ENCODE assay signal across 29 cellular contexts in the genomic region with DNA sequence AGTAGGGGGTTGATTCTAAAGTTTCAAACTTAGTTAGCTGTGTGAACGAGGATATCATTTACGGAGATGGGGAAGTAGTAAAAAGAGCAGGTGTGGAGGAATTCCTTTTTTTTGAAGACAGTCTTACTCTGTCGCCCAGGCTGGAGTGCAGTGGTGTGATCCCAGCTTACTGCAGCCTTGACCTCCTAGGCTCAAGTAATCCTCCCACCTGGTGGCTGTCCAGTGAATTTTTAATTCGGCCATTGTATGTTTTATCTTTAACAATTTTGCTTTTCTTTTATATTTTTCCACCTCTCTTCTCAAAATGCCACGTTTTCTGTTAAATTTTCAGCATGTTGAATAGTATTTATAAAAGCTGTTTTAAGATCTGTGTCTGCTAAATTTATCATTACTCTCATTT. TPM values are rescaled to one million over a fixed set of nuclear protein-coding genes. Genes with fewer than 3 reads are reported as not detected.
DNase-seq lines count a peak whose midpoint lies in the region; ATAC-seq, FAIRE-seq and TF ChIP-seq lines count a peak whose summit lies in the region.
"Had no signal": no experiment of that assay in that cellular context is flagged by ENCODE, and none has a peak within 500 bp of the region (broad histone marks: within the 10 kb centered on the region; RNA-seq: fewer than 3 reads in every experiment).

No MANE protein-coding gene starts in this region.

- H3K9me2 ChIP-seq in GM23248 (ENCODE audit: insufficient read depth) = no peaks in the 10 kb centered on the region

- no peak overlapping the region for H3K27ac ChIP-seq in HepG2 (ENCODE audit: extremely low read length, insufficient read depth, low read length)
- no peak overlapping the region for H3K27ac ChIP-seq in right lobe of liver
- no peak overlapping the region for H3K27ac ChIP-seq in K562 (ENCODE audit: extremely low read depth, low read depth, low read length)
- no peak overlapping the region for H3K27ac ChIP-seq in foreskin keratinocyte
- no peak overlapping the region for H3K27ac ChIP-seq in GM23248
- H3K27ac ChIP-seq in aorta (ENCODE audit: low read depth in 1 of 2, low read length in 2 of 2) = no peak overlapping the region
- H3K27ac ChIP-seq: cardiac muscle cell, esophagus muscularis mucosa, gastrocnemius medialis, upper lobe of right lung, WERI-Rb-1 had no signal

- no peaks in the 10 kb centered on the region for H3K9me1 ChIP-seq in K562 (ENCODE audit: control insufficient read depth, insufficient read depth, low read length)

- H3K9ac ChIP-seq in HepG2 (ENCODE audit: insufficient read depth, low read depth, low read length) (no peak overlapping the region), K562 (ENCODE audit: insufficient read depth in 1 of 2, low read depth in 2 of 2, low read length in 2 of 2) (no peak overlapping the region), GM23248 (no peak overlapping the region)

- H3K9me3 ChIP-seq in HepG2 (ENCODE audit: low read length) = no peaks in the 10 kb centered on the region
- H3K9me3 ChIP-seq in right lobe of liver = no peaks in the 10 kb centered on the region
- no peaks in the 10 kb centered on the region for H3K9me3 ChIP-seq in K562 (replicated peaks; ENCODE audit: control insufficient read depth, insufficient read depth, low read depth, low read length)
- no peaks in the 10 kb centered on the region for H3K9me3 ChIP-seq in GM23248 (ENCODE audit: low read depth)
- H3K9me3 ChIP-seq in aorta (ENCODE audit: control insufficient read depth, low read length) = no peaks in the 10 kb centered on the region
- H3K9me3 ChIP-seq: esophagus muscularis mucosa, gastrocnemius medialis, upper lobe of right lung had no signal

- TF ChIP-seq RAD21 in HepG2 (CRISPR knock-in tag; IDR thresholded peaks at IDR 0.05) (no peak), K562 (CRISPR knock-in tag; conservative IDR thresholded peaks at IDR 0.05 in 1 of 2, IDR thresholded peaks at IDR 0.05 in 1 of 2) (no peak)

- FAIRE-seq in HepG2 (lab: Jason Lieb, UNC) = no peak
- FAIRE-seq in K562 (lab: Jason Lieb, UNC) = no peak
- FAIRE-seq: A204.1, GM19239 had no signal

- H3K36me3 ChIP-seq in HepG2 (replicated peaks in 1 of 2; ENCODE audit: control insufficient read depth in 1 of 2, insufficient read depth in 2 of 2, low read length in 2 of 2) (no peaks in the 10 kb centered on the region), right lobe of liver (no peaks in the 10 kb centered on the region), K562 (ENCODE audit: control insufficient read depth, insufficient read depth, low read length) (no peaks in the 10 kb centered on the region), GM23248 (ENCODE audit: low read depth) (no peaks in the 10 kb centered on the region), aorta (ENCODE audit: control insufficient read depth in 1 of 2, insufficient read depth in 2 of 2, low read length in 1 of 2) (no peaks in the 10 kb centered on the region)
- H3K36me3 ChIP-seq: cardiac muscle cell, esophagus muscularis mucosa, gastrocnemius medialis, upper lobe of right lung, WERI-Rb-1 had no signal

- H2AFZ ChIP-seq in HepG2 (ENCODE audit: low read length) = no peak overlapping the region
- no peak overlapping the region for H2AFZ ChIP-seq in K562 (ENCODE audit: low read depth, low read length)
- H2AFZ ChIP-seq in GM23248 = no peak overlapping the region

- CTCF ChIA-PET in HepG2 (lab: Yijun Ruan, JAX; ENCODE audit: low intra/inter-chr PET ratio, low total read pairs) = no interaction called here
- CTCF ChIA-PET in K562 (lab: Yijun Ruan, JAX; ENCODE audit: low intra/inter-chr PET ratio) = no interaction called here

- TF ChIP-seq EP300 in HepG2 (IDR thresholded peaks at IDR 0.05; ENCODE audit: low read depth in 2 of 2, low read length in 2 of 2) (no peak), HepG2 (CRISPR knock-in tag; IDR thresholded peaks at IDR 0.05; ENCODE audit: borderline replicate concordance) (no peak), K562 (IDR thresholded peaks at IDR 0.05; ENCODE audit: low read length) (no peak)

- H3K4me2 ChIP-seq in HepG2 (ENCODE audit: low read depth, low read length) (no peak overlapping the region), K562 (ENCODE audit: insufficient read depth, low read length) (no peak overlapping the region), GM23248 (ENCODE audit: unreplicated experiment) (no peak overlapping the region)

- intact Hi-C loops in HepG2 (cut with micrococcal nuclease; ENCODE audit: unreplicated experiment) (no loop called here), right lobe of liver (cut with DNase I) (no loop called here), K562 (cut with micrococcal nuclease) (no loop called here), aorta (cut with DNase I) (no loop called here)

- H4K20me1 ChIP-seq in HepG2 (ENCODE audit: insufficient read depth, low read length) (no peaks in the 10 kb centered on the region), K562 (replicated peaks; ENCODE audit: control insufficient read depth, insufficient read depth, low read length) (no peaks in the 10 kb centered on the region), GM23248 (ENCODE audit: insufficient read depth) (no peaks in the 10 kb centered on the region)

- no peaks in the 10 kb centered on the region for H3F3A ChIP-seq in GM23248 (ENCODE audit: insufficient read depth)

- TF ChIP-seq POLR2A in HepG2 (IDR thresholded peaks at IDR 0.05; ENCODE audit: insufficient read depth in 1 of 2, low read depth in 2 of 2, low read length in 2 of 2) = no peak
- TF ChIP-seq POLR2A in right lobe of liver (IDR thresholded peaks at IDR 0.05) = no peak
- no peak for TF ChIP-seq POLR2A in K562 (conservative IDR thresholded peaks at IDR 0.05)

- no TSS peak for BruUV-seq in HepG2 (replicated peaks; lab: Mats Ljungman, UMichigan)
- no TSS peak for BruUV-seq in K562 (replicated peaks; lab: Mats Ljungman, UMichigan)

- in situ Hi-C loops in HepG2 (cut with HindIII; ENCODE audit: extremely low pct_ligation_motif_present, low pct_unique_long_range_greater_than_20kb) (no loop called here), K562 (cut with MboI) (no loop called here), GM23248 (cut with MboI) (loop anchor here (10.0 to 25.0 kb wide), 2 partner anchors 256 to 378 kb away; no protein-coding TSS in a partner anchor)

- no peak for TF ChIP-seq CTCF in HepG2 (CRISPR knock-in tag; IDR thresholded peaks at IDR 0.05)
- TF ChIP-seq CTCF in right lobe of liver (IDR thresholded peaks at IDR 0.05) = no peak
- peak in 2 of 3 experiments; percentile 7 to 10; a peak in 1 of 6 replicates for TF ChIP-seq CTCF in K562 (IDR thresholded peaks at IDR 0.05 in 2 of 3, conservative IDR thresholded peaks at IDR 0.05 in 1 of 3; ENCODE audit: insufficient read depth in 2 of 3, low read depth in 1 of 3, low read length in 3 of 3)
- TF ChIP-seq CTCF in foreskin keratinocyte (conservative IDR thresholded peaks at IDR 0.05) = peak; percentile 39

- H3K4me1 ChIP-seq in HepG2 (ENCODE audit: insufficient read depth, low read length) = no peaks in the 10 kb centered on the region
- no peaks in the 10 kb centered on the region for H3K4me1 ChIP-seq in right lobe of liver
- H3K4me1 ChIP-seq in K562 (replicated peaks in 1 of 2; ENCODE audit: control insufficient read depth in 2 of 2, insufficient read depth in 2 of 2, low read length in 2 of 2) = no peaks in the 10 kb centered on the region
- no peaks in the 10 kb centered on the region for H3K4me1 ChIP-seq in foreskin keratinocyte
- H3K4me1 ChIP-seq in GM23248 (ENCODE audit: insufficient read depth) = no peaks in the 10 kb centered on the region
- no peaks in the 10 kb centered on the region for H3K4me1 ChIP-seq in aorta (ENCODE audit: control insufficient read depth in 1 of 2, insufficient read depth in 2 of 2, low read length in 2 of 2)
- H3K4me1 ChIP-seq: esophagus muscularis mucosa, upper lobe of right lung had no signal

- H3K79me2 ChIP-seq in HepG2 (ENCODE audit: insufficient read depth, low read length) (no peaks in the 10 kb centered on the region), K562 (ENCODE audit: control insufficient read depth, insufficient read depth, low read length) (no peaks in the 10 kb centered on the region), GM23248 (ENCODE audit: insufficient read depth) (no peaks in the 10 kb centered on the region)

- peak; percentile 37; the same call in 1 of the 3 replicates for ATAC-seq in HepG2
- no peak for ATAC-seq in right lobe of liver
- ATAC-seq in K562 = peak; percentile 60; the same call in 2 of the 3 replicates
- ATAC-seq in foreskin keratinocyte = no peak
- no peak for ATAC-seq in HG03439 (IDR thresholded peaks at IDR 0.05; ENCODE audit: unreplicated experiment)
- no peak for ATAC-seq in aorta (ENCODE audit: low FRiP score)
- ATAC-seq: gastrocnemius medialis; natural killer cell treated with Interleukin-12 subunit alpha and Interleukin-12 subunit beta and Interleukin-15 and Interleukin-18, amount 100 ng/mL, for 72 hours; stimulated activated naive B cell treated with anti-CD40 and anti-IgM and Interleukin-4, amounts not matched to agents 10 μg/mL and 1 μg/mL and 100 μg/mL, for 72 hours; upper lobe of right lung had no signal

- POLR2A ChIA-PET in HepG2 (lab: Yijun Ruan, JAX) = no interaction called here
- POLR2A ChIA-PET in K562 (lab: Yijun Ruan, JAX) = no interaction called here

- DNase-seq in HepG2 (ENCODE audit: low spot score) = no peak
- no peak for DNase-seq in right lobe of liver
- DNase-seq in K562 (ENCODE audit: extremely low read depth in 1 of 4, low spot score in 3 of 4) = no peak
- no peak for DNase-seq in foreskin keratinocyte
- no peak for DNase-seq in GM23248
- DNase-seq in RKO (ENCODE audit: low spot score) = no peak
- no peak for DNase-seq in aorta
- DNase-seq: activated CD4-positive, alpha-beta T cell treated with anti-CD3 and anti-CD28 coated beads for 48 hours; activated CD8-positive, alpha-beta memory T cell treated with anti-CD3 and anti-CD28 coated beads for 24 hours; activated effector memory CD4-positive, alpha-beta T cell treated with Interleukin-2 at 50 U/mL for 16 hours; CD4-positive, CD25-positive, alpha-beta regulatory T cell; cortex of kidney; gastrocnemius medialis; hippocampal formation; mammary epithelial cell; NCI-H1092 treated with DMSO at 0.1 percent for 48 hours; NCI-H1694 treated with DMSO at 0.1 percent for 48 hours; NCI-H2171; NCI-H82; stimulated activated naive B cell treated with anti-CD40 and anti-IgM and Interleukin-4, amounts not matched to agents 10 μg/mL and 1 μg/mL and 100 μg/mL, for 72 hours; T-helper 9 cell; upper lobe of right lung; WERI-Rb-1 had no signal

- 33% methylated on average over 5 of the region's 5 CpGs for WGBS in HepG2 (ENCODE audit: low lambda C conversion rate)
- WGBS in right lobe of liver (ENCODE audit: insufficient coverage, low coverage, low lambda C conversion rate, missing lambda C conversion rate) = 51% methylated on average over 5 of the region's 5 CpGs
- WGBS in K562 (ENCODE audit: insufficient coverage, low coverage, missing lambda C conversion rate) = 3% methylated on average over 5 of the region's 5 CpGs
- 74 to 80% methylated on average over 5 of the region's 5 CpGs for WGBS in GM23248 (ENCODE audit: low coverage in 1 of 2, low lambda C conversion rate in 2 of 2, missing lambda C conversion rate in 2 of 2), 2 experiments
- WGBS in aorta, 2 donors = 91 to 92% methylated on average over 5 of the region's 5 CpGs

- H3K27me3 ChIP-seq in HepG2 (ENCODE audit: control insufficient read depth in 1 of 2, insufficient read depth in 2 of 2, low read length in 2 of 2) = peaks cover 2 to 4% of the 10 kb centered on the region in 2 experiments; a peak in 2 of 5 replicates
- H3K27me3 ChIP-seq in right lobe of liver = no peaks in the 10 kb centered on the region
- peaks cover 0 to 2% of the 10 kb centered on the region in 2 experiments; a peak in 3 of 5 replicates for H3K27me3 ChIP-seq in K562 (ENCODE audit: control insufficient read depth in 2 of 2, insufficient read depth in 2 of 2, low read length in 2 of 2)
- no peaks in the 10 kb centered on the region for H3K27me3 ChIP-seq in foreskin keratinocyte
- H3K27me3 ChIP-seq in GM23248 (replicated peaks; ENCODE audit: insufficient read depth) = no peaks in the 10 kb centered on the region
- H3K27me3 ChIP-seq in aorta (ENCODE audit: control insufficient read depth in 1 of 2, insufficient read depth in 2 of 2, low read length in 1 of 2) = no peaks in the 10 kb centered on the region
- H3K27me3 ChIP-seq: cardiac muscle cell, gastrocnemius medialis, upper lobe of right lung had no signal

- H3K4me3 ChIP-seq in HepG2 (replicated peaks in 1 of 3; ENCODE audit: insufficient read depth in 1 of 3, low read depth in 2 of 3, low read length in 3 of 3) (no peak overlapping the region), right lobe of liver (no peak overlapping the region), K562 (no peak overlapping the region), GM23248 (no peak overlapping the region), aorta (ENCODE audit: low read length in 2 of 2) (no peak overlapping the region)
- H3K4me3 ChIP-seq: cardiac muscle cell, esophagus muscularis mucosa, gastrocnemius medialis, upper lobe of right lung had no signal

RNA-seq across cellular contexts. Expression of a gene that starts 12.3 kb away (rescaled TPM):
- total RNA-seq in HepG2 (2016; rRNA removed; fragmentation: Illumina TruSeq; extraction: Trizol) (84.9 and 128 TPM in 2 replicates), right lobe of liver (1 to 10 TPM in 3 of 6 experiments, under 1 TPM in 3; 0.13 to 3.3 (median 1.0) TPM), K562 (2014; rRNA removed) (76.9 and 91.6 TPM in 2 replicates), K562 (2014; rRNA removed; fragmentation: Illumina TruSeq; extraction: Trizol) (180 and 214 TPM in 2 replicates), K562 (2015; rRNA removed; fragmentation: Illumina TruSeq; extraction: Trizol) (142 and 153 TPM in 2 replicates), K562 (2021) (98.2 and 102 TPM in 2 replicates), foreskin keratinocyte (53.0 and 70.7 TPM in 2 replicates), aorta (1 to 10 TPM in 1 of 2 donors, under 1 TPM in 1; 0.97 to 4.3 TPM)
- total RNA-seq in HepG2 (2016; cell fraction: cytosol; rRNA removed; fragmentation: Illumina TruSeq; extraction: Trizol; ENCODE audit: low read depth) = 4.7 and 7.1 TPM in 2 replicates
- 81.2 and 116 TPM in 2 replicates for total RNA-seq in HepG2 (2016; cell fraction: insoluble cytoplasmic fraction; rRNA removed; fragmentation: Illumina TruSeq; extraction: Trizol)
- total RNA-seq in HepG2 (2016; cell fraction: membrane; rRNA removed; fragmentation: Illumina TruSeq; extraction: Trizol) = 15.6 and 16.3 TPM in 2 replicates
- 88.9 and 92.7 TPM in 2 replicates for total RNA-seq in HepG2 (2016; cell fraction: nucleus; rRNA removed; fragmentation: Illumina TruSeq; extraction: Trizol)
- polyA plus RNA-seq in HepG2 (2011; rRNA removed) (8.8 and 14.7 TPM in 2 replicates), K562 (2011; rRNA removed) (46.4 and 64.5 TPM in 2 replicates), K562 (2014; fragmentation: Illumina TruSeq; extraction: Trizol) (118 TPM in 2 replicates), K562 (2014; fragmentation: Nextera tagmentation; extraction: Ambion mirVana) (10 to 100 TPM; 50.6 to 92.6 TPM), K562 (2014; rRNA removed) (54.1 and 98.3 TPM in 2 replicates), foreskin keratinocyte (20.2 and 33.9 TPM in 2 replicates), GM23248 (2016; fragmentation: Nextera tagmentation; extraction: Ambion mirVana) (24.2 and 29.1 TPM in 2 replicates), aorta (1 to 10 TPM in 1 of 2 donors, under 1 TPM in 1; 0.05 to 1.3 TPM)
- polyA plus RNA-seq in HepG2 (2011; cell fraction: cytosol; rRNA removed) = 5.8 TPM in 2 replicates
- polyA plus RNA-seq in HepG2 (2011; cell fraction: nucleus; rRNA removed) = 12.3 and 16.2 TPM in 2 replicates
- 11.0 and 37.7 TPM in 2 replicates for polyA plus RNA-seq in HepG2 (2012)
- polyA plus RNA-seq in HepG2 (2016; cell fraction: cytosol; fragmentation: Illumina TruSeq; extraction: Trizol; ENCODE audit: low read depth) = 1.6 and 2.5 TPM in 2 replicates
- polyA plus RNA-seq in HepG2 (2016; cell fraction: insoluble cytoplasmic fraction; fragmentation: Illumina TruSeq; extraction: Trizol; ENCODE audit: low read depth) = 117 and 121 TPM in 2 replicates
- polyA plus RNA-seq in HepG2 (2016; cell fraction: membrane; fragmentation: Illumina TruSeq; extraction: Trizol; ENCODE audit: low read depth) = 3.2 and 3.8 TPM in 2 replicates
- 120 and 130 TPM in 2 replicates for polyA plus RNA-seq in HepG2 (2016; cell fraction: nucleus; fragmentation: Illumina TruSeq; extraction: Trizol; ENCODE audit: insufficient read depth, low read depth)
- 3.5 and 20.6 TPM in 2 replicates for polyA minus RNA-seq in HepG2 (2011; rRNA and poly(A)+ RNA removed; ENCODE audit: low replicate concordance)
- polyA minus RNA-seq in HepG2 (2011; cell fraction: cytosol; rRNA and poly(A)+ RNA removed) = 13.0 and 18.9 TPM in 2 replicates
- polyA minus RNA-seq in HepG2 (2011; cell fraction: nucleus; rRNA and poly(A)+ RNA removed) = 30.3 and 42.6 TPM in 2 replicates
- total RNA-seq in K562 (2011; cell fraction: chromatin; rRNA removed; ENCODE audit: low replicate concordance) = 21.7 and 130 TPM in 2 replicates
- total RNA-seq in K562 (2011; cell fraction: nucleolus; rRNA removed) = 11.8 and 20.9 TPM in 2 replicates
- total RNA-seq in K562 (2011; cell fraction: nucleoplasm; rRNA removed) = 40.8 and 50.3 TPM in 2 replicates
- polyA plus RNA-seq in K562 (2011; cell fraction: cytosol; rRNA removed) = 8.8 and 16.0 TPM in 2 replicates
- polyA plus RNA-seq in K562 (2011; cell fraction: nucleus; rRNA removed) = 52.2 and 53.8 TPM in 2 replicates
- polyA plus RNA-seq in K562 (2012) = 48.5 and 70.8 TPM in 2 replicates
- 99.3 and 119 TPM in 2 replicates for polyA minus RNA-seq in K562 (2011; rRNA and poly(A)+ RNA removed)
- polyA minus RNA-seq in K562 (2011; cell fraction: cytosol; rRNA and poly(A)+ RNA removed) = 46.6 and 50.8 TPM in 2 replicates
- polyA minus RNA-seq in K562 (2011; cell fraction: nucleus; rRNA and poly(A)+ RNA removed) = 35.7 and 70.4 TPM in 2 replicates
- total RNA-seq in GM23248 (2014; rRNA removed; shearing (Covaris generic)) = 15.2 and 25.9 TPM in 2 replicates

RNA-seq across cellular contexts. Expression of a gene that starts 39.3 kb away (rescaled TPM):
- 4.7 and 8.4 TPM in 2 replicates for total RNA-seq in HepG2 (2016; rRNA removed; fragmentation: Illumina TruSeq; extraction: Trizol)
- 0.62 and 1.8 TPM in 2 replicates for total RNA-seq in HepG2 (2016; cell fraction: cytosol; rRNA removed; fragmentation: Illumina TruSeq; extraction: Trizol; ENCODE audit: low read depth)
- 4.2 and 7.6 TPM in 2 replicates for total RNA-seq in HepG2 (2016; cell fraction: insoluble cytoplasmic fraction; rRNA removed; fragmentation: Illumina TruSeq; extraction: Trizol)
- total RNA-seq in HepG2 (2016; cell fraction: membrane; rRNA removed; fragmentation: Illumina TruSeq; extraction: Trizol) = 3.1 TPM in 2 replicates
- 7.0 and 8.7 TPM in 2 replicates for total RNA-seq in HepG2 (2016; cell fraction: nucleus; rRNA removed; fragmentation: Illumina TruSeq; extraction: Trizol)
- 3.8 and 3.9 TPM in 2 replicates for polyA plus RNA-seq in HepG2 (2011; rRNA removed)
- polyA plus RNA-seq in HepG2 (2011; cell fraction: cytosol; rRNA removed) = 2.5 and 3.0 TPM in 2 replicates
- polyA plus RNA-seq in HepG2 (2011; cell fraction: nucleus; rRNA removed) = 4.6 and 5.5 TPM in 2 replicates
- polyA plus RNA-seq in HepG2 (2012) = 2.9 and 3.3 TPM in 2 replicates
- 0.25 and 0.35 TPM in 2 replicates for polyA plus RNA-seq in HepG2 (2016; cell fraction: cytosol; fragmentation: Illumina TruSeq; extraction: Trizol; ENCODE audit: low read depth)
- polyA plus RNA-seq in HepG2 (2016; cell fraction: insoluble cytoplasmic fraction; fragmentation: Illumina TruSeq; extraction: Trizol; ENCODE audit: low read depth) = 3.8 and 4.5 TPM in 2 replicates
- polyA plus RNA-seq in HepG2 (2016; cell fraction: membrane; fragmentation: Illumina TruSeq; extraction: Trizol; ENCODE audit: low read depth) = 0.82 and 1.2 TPM in 2 replicates
- polyA plus RNA-seq in HepG2 (2016; cell fraction: nucleus; fragmentation: Illumina TruSeq; extraction: Trizol; ENCODE audit: insufficient read depth, low read depth) = 2.7 and 4.5 TPM in 2 replicates
- 16.6 and 45.9 TPM in 2 replicates for polyA minus RNA-seq in HepG2 (2011; rRNA and poly(A)+ RNA removed; ENCODE audit: low replicate concordance)
- polyA minus RNA-seq in HepG2 (2011; cell fraction: cytosol; rRNA and poly(A)+ RNA removed) = 4.8 and 5.0 TPM in 2 replicates
- polyA minus RNA-seq in HepG2 (2011; cell fraction: nucleus; rRNA and poly(A)+ RNA removed) = 10.2 and 13.1 TPM in 2 replicates
- total RNA-seq in right lobe of liver = 1 to 10 TPM; 1.6 to 4.6 (median 2.1) TPM
- not detected in 2 replicates for total RNA-seq in K562 (2011; cell fraction: chromatin; rRNA removed; ENCODE audit: low replicate concordance)
- not detected in 2 replicates for total RNA-seq in K562 (2011; cell fraction: nucleolus; rRNA removed)
- total RNA-seq in K562 (2011; cell fraction: nucleoplasm; rRNA removed) = 0.08 TPM in 1 of 2 replicates, not detected in the other
- total RNA-seq in K562 (2014; rRNA removed) = not detected in 2 replicates
- total RNA-seq in K562 (2014; rRNA removed; fragmentation: Illumina TruSeq; extraction: Trizol) = not detected in 2 replicates
- total RNA-seq in K562 (2015; rRNA removed; fragmentation: Illumina TruSeq; extraction: Trizol) = not detected in 2 replicates
- 0.29 TPM in 2 replicates for total RNA-seq in K562 (2021)
- 0.03 TPM in 1 of 2 replicates, not detected in the other for polyA plus RNA-seq in K562 (2011; rRNA removed)
- under 0.01 and 0.03 TPM in 2 replicates for polyA plus RNA-seq in K562 (2011; cell fraction: cytosol; rRNA removed)
- 0.03 TPM in 1 of 2 replicates, not detected in the other for polyA plus RNA-seq in K562 (2011; cell fraction: nucleus; rRNA removed)
- polyA plus RNA-seq in K562 (2012) = 0.04 and 0.11 TPM in 2 replicates
- not detected in 2 replicates for polyA plus RNA-seq in K562 (2014; fragmentation: Illumina TruSeq; extraction: Trizol)
- under 1 TPM in 1 of 2 experiments, not detected in 1; 0.01 TPM for polyA plus RNA-seq in K562 (2014; fragmentation: Nextera tagmentation; extraction: Ambion mirVana)
- polyA plus RNA-seq in K562 (2014; rRNA removed) = 0.04 TPM in 1 of 2 replicates, not detected in the other
- polyA minus RNA-seq in K562 (2011; rRNA and poly(A)+ RNA removed) = under 0.01 and 0.03 TPM in 2 replicates
- polyA minus RNA-seq in K562 (2011; cell fraction: cytosol; rRNA and poly(A)+ RNA removed) = not detected in 2 replicates
- polyA minus RNA-seq in K562 (2011; cell fraction: nucleus; rRNA and poly(A)+ RNA removed) = not detected in 2 replicates
- total RNA-seq in foreskin keratinocyte = 47.6 and 48.2 TPM in 2 replicates
- polyA plus RNA-seq in foreskin keratinocyte = 5.0 and 6.2 TPM in 2 replicates
- 49.1 and 49.8 TPM in 2 replicates for total RNA-seq in GM23248 (2014; rRNA removed; shearing (Covaris generic))
- polyA plus RNA-seq in GM23248 (2016; fragmentation: Nextera tagmentation; extraction: Ambion mirVana) = 38.7 and 41.4 TPM in 2 replicates
- 10 to 100 TPM; 48.3 to 50.5 TPM for total RNA-seq in aorta
- polyA plus RNA-seq in aorta = 1 to 10 TPM; 7.3 to 8.0 TPM

Comparison
In these comparisons a context has a peak if more than half of its experiments do, and no peak if none do; other contexts are left out.
1. ATAC-seq: peak in HepG2 (single experiment) and K562 (single experiment); none in right lobe of liver (0 of 4), foreskin keratinocyte (single experiment), HG03439 (single experiment) and aorta (single experiment).
2. CTCF ChIP-seq: peak in K562 (2 of 3) and foreskin keratinocyte (single experiment); none in HepG2 (single experiment) and right lobe of liver (0 of 4).